15 cellular contexts compared by ENCODE assay signal in genomic region chr3:108013141-108014055, GRCh38.
DNase-seq lines count a peak whose midpoint lies in the region; ATAC-seq and TF ChIP-seq lines count a peak whose summit lies in the region.
"Had no signal": no experiment of that assay in that cellular context is flagged by ENCODE, and none has a peak within 500 bp of the region (broad histone marks: within the 10 kb centered on the region; RNA-seq: fewer than 3 reads in every experiment).

No MANE protein-coding gene starts in this region.

- no peak overlapping the region for H3K14ac ChIP-seq in trophoblast cell (ENCODE audit: low read length)

- H3K4me2 ChIP-seq in trophoblast cell (ENCODE audit: low read length) = no peak overlapping the region

- H2BK120ac ChIP-seq in trophoblast cell (ENCODE audit: insufficient read depth, low read length, poor library complexity) = no peak overlapping the region

- H3K23ac ChIP-seq in trophoblast cell (ENCODE audit: low read length) = no peak overlapping the region

- no peak for TF ChIP-seq CTCF in WERI-Rb-1 (IDR thresholded peaks at IDR 0.05; ENCODE audit: low read depth, low read length)

- no peak overlapping the region for H3K18ac ChIP-seq in trophoblast cell (ENCODE audit: low read length)

- no peak overlapping the region for H2BK5ac ChIP-seq in trophoblast cell (ENCODE audit: low read depth, low read length, poor library complexity)

- no peaks in the 10 kb centered on the region for H3K79me2 ChIP-seq in trophoblast cell (ENCODE audit: control insufficient read depth, insufficient read depth, low read length, poor library complexity)

- H3K27me3 ChIP-seq in WERI-Rb-1 (ENCODE audit: insufficient read depth, low read depth, severe bottlenecking) (no peaks in the 10 kb centered on the region), trophoblast cell (ENCODE audit: insufficient read depth, low read length) (no peaks in the 10 kb centered on the region)
- H3K27me3 ChIP-seq: BE2C had no signal

- H4K12ac ChIP-seq in trophoblast cell (ENCODE audit: low read depth, low read length) = no peak overlapping the region

- H3K4ac ChIP-seq in trophoblast cell (ENCODE audit: low read depth, low read length) = no peak overlapping the region

- H4K91ac ChIP-seq in trophoblast cell (ENCODE audit: low read depth, low read length) = peak overlapping the region; percentile 10

- DNase-seq in WERI-Rb-1 = peak; percentile 30
- DNase-seq in cerebellum (ENCODE audit: low spot score) = peak; percentile 49
- no peak for DNase-seq in trophoblast cell
- DNase-seq in activated CD4-positive, CD25-positive, alpha-beta regulatory T cell treated with anti-CD3 and anti-CD28 coated beads, Interleukin-2, amount 50 U/mL, for 72 hours = no peak
- DNase-seq in HuH-7 (ENCODE audit: low spot score) = no peak
- DNase-seq: ACHN; BE2C; CD4-positive, CD25-positive, alpha-beta regulatory T cell; CD8-positive, alpha-beta memory T cell; COR-L47; DMS 273 treated with DMSO at 0.1 percent for 48 hours; GDM1; H9 had no signal

- no peak for ATAC-seq in GM18909 (IDR thresholded peaks at IDR 0.05; ENCODE audit: poor library complexity, unreplicated experiment)
- ATAC-seq: HepG2 had no signal

- H3K36me3 ChIP-seq in WERI-Rb-1 = no peaks in the 10 kb centered on the region
- H3K36me3 ChIP-seq in trophoblast cell (ENCODE audit: control insufficient read depth in 1 of 2, insufficient read depth in 2 of 2, low read length in 2 of 2) = no peaks in the 10 kb centered on the region
- H3K36me3 ChIP-seq: BE2C had no signal

- no peaks in the 10 kb centered on the region for H3K9me3 ChIP-seq in WERI-Rb-1 (ENCODE audit: severe bottlenecking)
- H3K9me3 ChIP-seq in trophoblast cell (ENCODE audit: insufficient read depth, low read depth, low read length) = no peaks in the 10 kb centered on the region
- H3K9me3 ChIP-seq: BE2C had no signal

- no peak overlapping the region for H2AFZ ChIP-seq in trophoblast cell (ENCODE audit: insufficient read depth, low read length, poor library complexity)

- no peak overlapping the region for H3K4me3 ChIP-seq in WERI-Rb-1 (ENCODE audit: low read depth, low read length)
- no peak overlapping the region for H3K4me3 ChIP-seq in trophoblast cell (ENCODE audit: low read depth, low read length)

- peaks cover 5 to 6% of the 10 kb centered on the region in 2 experiments for H3K4me1 ChIP-seq in trophoblast cell (ENCODE audit: control insufficient read depth in 1 of 2, insufficient read depth in 2 of 2, low read length in 2 of 2)

- no peak overlapping the region for H3K9ac ChIP-seq in trophoblast cell (ENCODE audit: low read length)

- WGBS in trophoblast cell (ENCODE audit: extremely low coverage, insufficient coverage, insufficient read length) = no CpG with 5 or more reads among the region's 8 CpGs

- H2BK12ac ChIP-seq in trophoblast cell (ENCODE audit: low read length) = no peak overlapping the region

- H2AK5ac ChIP-seq in trophoblast cell (ENCODE audit: low read length) = no peak overlapping the region

- H3K27ac ChIP-seq in WERI-Rb-1 = no peak overlapping the region
- H3K27ac ChIP-seq in trophoblast cell (ENCODE audit: low read depth, low read length) = no peak overlapping the region

- H3K79me1 ChIP-seq in trophoblast cell (ENCODE audit: low read length) = peaks cover 7% of the 10 kb centered on the region

- H4K8ac ChIP-seq in trophoblast cell (ENCODE audit: low read depth, low read length) = no peak overlapping the region

Comparison
In these comparisons a context has a peak if more than half of its experiments do, and no peak if none do; other contexts are left out.
1. DNase-seq: peak in WERI-Rb-1 (single experiment) and cerebellum (single experiment); none in trophoblast cell (0 of 2), activated CD4-positive, CD25-positive, alpha-beta regulatory T cell treated with anti-CD3 and anti-CD28 coated beads, Interleukin-2, amount 50 U/mL, for 72 hours (single experiment) and HuH-7 (single experiment).